26 cellular contexts compared by ENCODE assay signal in the genomic region with DNA sequence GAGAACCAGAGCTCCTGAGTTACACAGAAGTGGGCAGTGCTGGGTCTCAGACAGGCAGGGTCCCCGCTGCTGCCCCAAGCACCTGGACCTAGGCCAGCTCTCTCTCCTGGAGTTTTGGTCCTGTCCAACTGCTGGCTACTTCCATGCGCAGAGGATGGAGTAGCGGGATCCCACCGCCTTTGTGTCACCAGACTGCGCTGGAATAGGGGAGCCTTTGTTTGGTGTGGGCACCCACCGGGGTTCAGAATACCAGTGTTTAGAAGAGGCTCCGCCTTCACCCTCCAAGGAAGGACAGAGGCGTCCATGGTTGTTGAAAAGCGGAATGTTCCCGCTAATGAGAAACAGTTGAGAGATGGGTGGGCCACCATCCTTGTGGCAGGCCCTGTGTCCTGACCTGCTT.
"Had no signal": no experiment of that assay in that cellular context is flagged by ENCODE, and none has a peak within 500 bp of the region (broad histone marks: within the 10 kb centered on the region; RNA-seq: fewer than 3 reads in every experiment).

No MANE protein-coding gene starts in this region.

- H3K27ac ChIP-seq: adrenal gland, colonic mucosa, dorsolateral prefrontal cortex, gastroesophageal sphincter, hepatocyte, skin epidermis, upper lobe of right lung had no signal

- H2AFZ ChIP-seq: hepatocyte had no signal

- H3K4me3 Mint-ChIP-seq: activated B cell treated with CpG ODN at 0.5 μM for 24 hours; activated naive CD8-positive, alpha-beta T cell treated with anti-CD3 and anti-CD28 coated beads for 36 hours; activated T-cell treated with anti-CD3 and anti-CD28 coated beads, Interleukin-2, amount 50 U/mL, for 72 hours; effector memory CD8-positive, alpha-beta T cell; nephron; stimulated activated memory B cell treated with anti-CD40 and anti-IgM and Interleukin-4, amounts not matched to agents 10 μg/mL and 1 μg/mL and 100 μg/mL, for 72 hours; stimulated activated naive CD8-positive, alpha-beta T cell treated with anti-CD3 and anti-CD28 coated beads, Interleukin-15, amount 100 ng/mL, for 72 hours; T-cell; T-helper 2 cell treated with Interferon-gamma antibody and Interleukin-4, amounts not matched to agents 5 μg/mL and 100 μg/mL, for 36 hours had no signal

- H3K4me3 ChIP-seq: adrenal gland, body of pancreas, colonic mucosa, dorsolateral prefrontal cortex, gastroesophageal sphincter, hepatocyte, mucosa of descending colon, skin epidermis, upper lobe of right lung had no signal

- H3K27ac Mint-ChIP-seq: activated B cell treated with CpG ODN at 0.5 μM for 24 hours; activated naive CD8-positive, alpha-beta T cell treated with anti-CD3 and anti-CD28 coated beads for 36 hours; activated T-cell treated with anti-CD3 and anti-CD28 coated beads, Interleukin-2, amount 50 U/mL, for 72 hours; effector memory CD8-positive, alpha-beta T cell; nephron; stimulated activated memory B cell treated with anti-CD40 and anti-IgM and Interleukin-4, amounts not matched to agents 10 μg/mL and 1 μg/mL and 100 μg/mL, for 72 hours; stimulated activated naive CD8-positive, alpha-beta T cell treated with anti-CD3 and anti-CD28 coated beads, Interleukin-15, amount 100 ng/mL, for 72 hours; T-helper 2 cell treated with Interferon-gamma antibody and Interleukin-4, amounts not matched to agents 5 μg/mL and 100 μg/mL, for 36 hours had no signal

- H3K4me1 Mint-ChIP-seq: activated B cell treated with CpG ODN at 0.5 μM for 24 hours; stimulated activated memory B cell treated with anti-CD40 and anti-IgM and Interleukin-4, amounts not matched to agents 10 μg/mL and 1 μg/mL and 100 μg/mL, for 72 hours had no signal

- H3K79me2 ChIP-seq: hepatocyte had no signal

- H3K4me2 ChIP-seq: hepatocyte had no signal

- DNase-seq: activated B cell treated with CpG ODN at 0.5 μM for 24 hours; activated CD4-positive, alpha-beta T cell treated with anti-CD3 and anti-CD28 coated beads, Interleukin-2, amount 50 U/mL, for 1 hour; activated effector memory CD4-positive, alpha-beta T cell treated with Interleukin-2 at 50 U/mL for 16 hours; activated naive CD4-positive, alpha-beta T cell treated with Interleukin-2 at 50 U/mL for 16 hours; activated naive CD8-positive, alpha-beta T cell treated with anti-CD3 and anti-CD28 coated beads for 36 hours; activated T-cell treated with anti-CD3 and anti-CD28 coated beads, Interleukin-2, amount 50 U/mL, for 72 hours; aorta; body of pancreas; cerebellar nuclear complex; colonic mucosa; effector memory CD8-positive, alpha-beta T cell; mucosa of descending colon; stimulated activated CD4-positive, alpha-beta T cell treated with anti-CD3 and anti-CD28 coated beads, Interleukin-12 subunit alpha, Interleukin-12 subunit beta, amount 100 ng/mL, for 4 hours; stimulated activated CD4-positive, alpha-beta T cell treated with anti-CD3 and anti-CD28 coated beads, Interleukin-4, amount 100 ng/mL, for 1 hour; stimulated activated naive CD8-positive, alpha-beta T cell treated with anti-CD3 and anti-CD28 coated beads, Interleukin-15, amount 100 ng/mL, for 72 hours; upper lobe of right lung had no signal

- H3K9me3 Mint-ChIP-seq: activated B cell treated with CpG ODN at 0.5 μM for 24 hours; activated naive CD8-positive, alpha-beta T cell treated with anti-CD3 and anti-CD28 coated beads for 36 hours; activated T-cell treated with anti-CD3 and anti-CD28 coated beads, Interleukin-2, amount 50 U/mL, for 72 hours; effector memory CD8-positive, alpha-beta T cell; nephron; stimulated activated memory B cell treated with anti-CD40 and anti-IgM and Interleukin-4, amounts not matched to agents 10 μg/mL and 1 μg/mL and 100 μg/mL, for 72 hours; stimulated activated naive CD8-positive, alpha-beta T cell treated with anti-CD3 and anti-CD28 coated beads, Interleukin-15, amount 100 ng/mL, for 72 hours; T-cell; T-helper 2 cell treated with Interferon-gamma antibody and Interleukin-4, amounts not matched to agents 5 μg/mL and 100 μg/mL, for 36 hours had no signal

- H3K9me3 ChIP-seq: adrenal gland, body of pancreas, colonic mucosa, gastroesophageal sphincter, mucosa of descending colon, upper lobe of right lung had no signal

- H3K27me3 ChIP-seq: adrenal gland, body of pancreas, colonic mucosa, dorsolateral prefrontal cortex, gastroesophageal sphincter, hepatocyte, upper lobe of right lung had no signal

- ATAC-seq: activated T-cell treated with anti-CD3 and anti-CD28 coated beads, Interleukin-2, amount 50 U/mL, for 72 hours; body of pancreas; effector memory CD8-positive, alpha-beta T cell; gastroesophageal sphincter; mucosa of descending colon; sciatic nerve; stimulated activated memory B cell treated with anti-CD40 and anti-IgM and Interleukin-4, amounts not matched to agents 10 μg/mL and 1 μg/mL and 100 μg/mL, for 72 hours; stimulated activated naive CD8-positive, alpha-beta T cell treated with anti-CD3 and anti-CD28 coated beads, Interleukin-15, amount 100 ng/mL, for 72 hours; T-cell had no signal

- H3K4me1 ChIP-seq: colonic mucosa, upper lobe of right lung had no signal

- H3K27me3 Mint-ChIP-seq: activated B cell treated with CpG ODN at 0.5 μM for 24 hours; activated naive CD8-positive, alpha-beta T cell treated with anti-CD3 and anti-CD28 coated beads for 36 hours; effector memory CD8-positive, alpha-beta T cell; stimulated activated memory B cell treated with anti-CD40 and anti-IgM and Interleukin-4, amounts not matched to agents 10 μg/mL and 1 μg/mL and 100 μg/mL, for 72 hours; stimulated activated naive CD8-positive, alpha-beta T cell treated with anti-CD3 and anti-CD28 coated beads, Interleukin-15, amount 100 ng/mL, for 72 hours; T-cell had no signal
